Comparison of ENCODE assay signal across 9 cellular contexts in the genomic region with DNA sequence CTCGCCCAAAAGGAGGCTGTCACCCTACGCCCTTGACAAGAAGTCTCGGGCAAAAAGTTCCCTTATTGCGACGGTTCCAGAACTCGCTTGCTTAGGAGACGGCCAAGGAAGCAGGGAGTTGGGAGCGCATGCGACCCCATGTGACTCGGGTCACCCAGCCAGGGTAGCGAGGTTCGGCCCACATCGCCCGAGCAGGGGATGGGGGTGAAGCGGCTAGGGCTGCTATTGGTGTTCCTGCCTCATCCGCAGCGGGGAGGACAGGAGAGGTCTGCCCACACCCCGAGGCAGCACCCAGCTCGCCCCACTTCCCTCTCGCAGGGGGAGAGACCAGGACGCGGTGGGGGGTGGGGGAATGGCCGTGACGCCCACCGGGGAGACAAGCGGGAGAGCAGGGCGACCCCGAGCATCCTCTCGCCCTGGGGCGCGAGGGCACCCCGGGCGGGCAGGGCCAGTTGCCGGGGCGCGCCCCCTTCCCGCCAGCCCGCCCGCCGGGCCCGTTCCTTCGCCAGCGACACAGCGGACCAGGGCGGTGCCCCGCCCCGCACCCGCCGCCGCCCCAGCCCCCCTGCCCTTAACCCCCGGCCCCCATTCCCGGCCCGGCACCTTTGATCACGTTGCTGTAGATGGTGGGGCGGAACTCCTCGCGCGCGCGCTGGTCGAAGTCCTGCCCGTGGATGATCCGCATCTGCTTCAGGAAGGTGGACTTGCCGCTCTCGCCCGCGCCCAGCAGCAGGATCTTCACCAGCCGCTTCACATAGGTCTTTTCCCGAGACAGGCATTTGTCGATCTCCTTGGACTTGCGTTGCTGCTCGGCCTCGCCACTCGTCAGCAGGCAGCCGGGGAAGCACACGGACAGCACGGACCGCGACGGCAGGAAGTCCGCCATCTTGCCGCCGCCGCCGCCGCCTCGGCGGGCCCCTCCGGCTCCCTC. TPM values are rescaled to one million over a fixed set of nuclear protein-coding genes. Genes with fewer than 3 reads are reported as not detected.
DNase-seq lines count a peak whose midpoint lies in the region; ATAC-seq, FAIRE-seq and TF ChIP-seq lines count a peak whose summit lies in the region.
"Had no signal": no experiment of that assay in that cellular context is flagged by ENCODE, and none has a peak within 500 bp of the region (broad histone marks: within the 10 kb centered on the region; RNA-seq: fewer than 3 reads in every experiment).

No MANE protein-coding gene starts in this region.

- no peaks in the 10 kb centered on the region for H3K27me3 ChIP-seq in hepatocyte

- peak overlapping the region; percentile 98 for H2AFZ ChIP-seq in hepatocyte

- WGBS in hepatocyte (ENCODE audit: low lambda C conversion rate, missing lambda C conversion rate) = under 1% methylated on average over 63 of the region's 89 CpGs

- H3K9me3 ChIP-seq in hepatocyte (ENCODE audit: low read depth) = no peaks in the 10 kb centered on the region

- H3K79me2 ChIP-seq in hepatocyte = peaks cover 46% of the 10 kb centered on the region

- H3K4me3 ChIP-seq in hepatocyte = peak overlapping the region; percentile 95

- H3K27ac ChIP-seq in hepatocyte = peak overlapping the region; percentile 100

- DNase-seq in AML-193 (lab: John Stamatoyannopoulos, UW) = peak; percentile 31 to 81
- DNase-seq in T follicular helper cell (ENCODE audit: low read depth) = peak; percentile 28
- DNase-seq in anterior cingulate cortex (lab: John Stamatoyannopoulos, UW) = peak in 56 of 58 donors; percentile 19 to 83 (median 62)
- peak; percentile 69 for DNase-seq in hepatocyte (ENCODE audit: low spot score)
- DNase-seq in putamen (ENCODE audit: low spot score) = peak; percentile 80
- no peak for DNase-seq in D721Med (ENCODE audit: insufficient read length, low spot score)

- ATAC-seq in GM18873 (IDR thresholded peaks at IDR 0.05; ENCODE audit: low FRiP score, unreplicated experiment) (peak; percentile 18), HG03280 (IDR thresholded peaks at IDR 0.05; ENCODE audit: unreplicated experiment) (peak; percentile 24)

- TF ChIP-seq CTCF in hepatocyte (IDR thresholded peaks at IDR 0.05; ENCODE audit: poor library complexity) = no peak
- TF ChIP-seq CTCF in D721Med (IDR thresholded peaks at IDR 0.05; ENCODE audit: insufficient read depth, missing control alignments) = no peak

- H3K4me2 ChIP-seq in hepatocyte = peak overlapping the region; percentile 91

- H3K9me2 ChIP-seq in hepatocyte (replicated peaks; ENCODE audit: insufficient read depth) = no peaks in the 10 kb centered on the region

- H4K20me1 ChIP-seq in hepatocyte (ENCODE audit: insufficient read depth, poor library complexity, severe bottlenecking) = peaks cover 30% of the 10 kb centered on the region

- FAIRE-seq in D721Med (lab: Jason Lieb, UNC) = no peak
- FAIRE-seq: TTC549 had no signal

- H3K36me3 ChIP-seq in hepatocyte (replicated peaks; ENCODE audit: insufficient read depth, low read depth) = no peaks in the 10 kb centered on the region

- H3K4me1 ChIP-seq in hepatocyte (ENCODE audit: insufficient read depth) = peaks cover 12% of the 10 kb centered on the region

RNA-seq across cellular contexts. Expression of a gene that starts 0.6 kb away (rescaled TPM):
- total RNA-seq in hepatocyte = 67.6 and 69.5 TPM in 2 replicates
- polyA plus RNA-seq in hepatocyte = 13.1 and 17.8 TPM in 2 replicates
